27 cellular contexts compared by ENCODE assay signal in the genomic region with DNA sequence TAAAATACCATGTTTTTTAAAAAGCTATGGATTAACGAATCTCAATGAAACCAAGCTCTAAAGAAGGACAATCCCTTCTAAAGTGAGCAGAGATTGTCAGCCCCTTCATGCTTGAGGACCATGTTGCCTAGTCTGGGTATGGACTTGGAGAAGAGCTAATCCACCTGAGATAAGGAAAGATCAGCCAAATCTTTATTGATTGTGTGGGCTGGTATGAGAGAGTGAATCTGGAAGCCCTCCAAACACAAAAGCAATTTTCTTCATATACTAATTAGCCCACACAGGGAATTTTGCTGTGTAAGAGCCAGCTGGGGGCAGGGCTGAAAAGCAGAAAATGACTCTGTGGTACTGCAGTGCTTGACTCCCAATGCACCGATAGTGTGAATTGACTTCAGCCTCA. TPM values are rescaled to one million over a fixed set of nuclear protein-coding genes. Genes with fewer than 3 reads are reported as not detected.
DNase-seq lines count a peak whose midpoint lies in the region; ATAC-seq and TF ChIP-seq lines count a peak whose summit lies in the region.
"Had no signal": no experiment of that assay in that cellular context is flagged by ENCODE, and none has a peak within 500 bp of the region (broad histone marks: within the 10 kb centered on the region; RNA-seq: fewer than 3 reads in every experiment).

No MANE protein-coding gene starts in this region.

- H3K36me3 ChIP-seq in heart left ventricle, result peaks cover 0 to 60% (median 16%) of the 10 kb centered on the region in 9 donors
- H3K36me3 ChIP-seq: MG63 had no signal

- no peaks in the 10 kb centered on the region for H3K36me3 Mint-ChIP-seq in activated CD4-positive, alpha-beta T cell treated with anti-CD3 and anti-CD28 coated beads, Interleukin-2, amount 10 ng/mL, durations not matched to agents 24 days and 14 days (ENCODE audit: low read depth)
- H3K36me3 Mint-ChIP-seq: CD8-positive, alpha-beta T cell had no signal

- 85 to 94% (median 90%) methylated on average over 2 of the region's 2 CpGs for WGBS in heart left ventricle, 4 donors

- H3K27ac ChIP-seq in heart left ventricle, result no peak overlapping the region
- H3K27ac ChIP-seq: 22Rv1, C4-2B, GM23248, RWPE1 had no signal

- DNase-seq in NCI-H2107 treated with DMSO at 0.1 percent for 48 hours (lab: John Stamatoyannopoulos, UW; ENCODE audit: unreplicated experiment) (peak; percentile 12), NCI-H2107 (lab: John Stamatoyannopoulos, UW) (no peak), DMS79 treated with DMSO at 0.1 percent for 48 hours (lab: John Stamatoyannopoulos, UW) (peak; percentile 80), NCI-H2029 treated with DMSO at 0.1 percent for 48 hours (lab: John Stamatoyannopoulos, UW) (peak; percentile 32), left lobe of liver (ENCODE audit: low spot score) (no peak), amniotic stem cell (lab: John Stamatoyannopoulos, UW) (no peak), heart left ventricle (no peak)
- no peak for DNase-seq in activated CD4-positive, alpha-beta T cell treated with anti-CD3 and anti-CD28 coated beads, Interleukin-2, amount 10 ng/mL, durations not matched to agents 24 days and 14 days
- DNase-seq: CD8-positive, alpha-beta T cell; DMS153; GM23248; H7; IMR-90; KG1; MG63; NCI-H1436; NCI-H187; NCI-H2171; NCI-H345; NCI-H524; NCI-H748 treated with DMSO at 0.1 percent for 48 hours; SHP77; T-cell had no signal

- TF ChIP-seq POLR2A in heart left ventricle (IDR thresholded peaks at IDR 0.05), result no peak

- H3K4me1 Mint-ChIP-seq in activated CD4-positive, alpha-beta T cell treated with anti-CD3 and anti-CD28 coated beads, Interleukin-2, amount 10 ng/mL, durations not matched to agents 24 days and 14 days, result no peaks in the 10 kb centered on the region
- H3K4me1 Mint-ChIP-seq: B cell, T-cell had no signal

- intact Hi-C loops in activated CD4-positive, alpha-beta T cell treated with anti-CD3 and anti-CD28 coated beads, Interleukin-2, amount 10 ng/mL, durations not matched to agents 24 days and 14 days (cut with micrococcal nuclease), result no loop called here
- intact Hi-C loops in heart left ventricle (cut with DNase I), result loop anchor here in 1 of 10 donors (5.0 kb wide), 1 partner anchor 377 kb away; no protein-coding TSS in a partner anchor

- H3K27me3 ChIP-seq in heart left ventricle, result peaks cover 0 to 24% (median 0%) of the 10 kb centered on the region in 9 donors
- H3K27me3 ChIP-seq: MG63 had no signal

- peaks cover 0 to 23% (median 9%) of the 10 kb centered on the region in 12 donors for H3K9me3 ChIP-seq in heart left ventricle
- H3K9me3 ChIP-seq: MG63 had no signal

- H3K9me3 Mint-ChIP-seq in activated CD4-positive, alpha-beta T cell treated with anti-CD3 and anti-CD28 coated beads, Interleukin-2, amount 10 ng/mL, durations not matched to agents 24 days and 14 days, result peaks cover 8% of the 10 kb centered on the region

- H3K27me3 Mint-ChIP-seq in activated CD4-positive, alpha-beta T cell treated with anti-CD3 and anti-CD28 coated beads, Interleukin-2, amount 10 ng/mL, durations not matched to agents 24 days and 14 days, result peaks cover 14% of the 10 kb centered on the region

- no peak for TF ChIP-seq CTCF in heart left ventricle (IDR thresholded peaks at IDR 0.05)

- no peak overlapping the region for H3K27ac Mint-ChIP-seq in activated CD4-positive, alpha-beta T cell treated with anti-CD3 and anti-CD28 coated beads, Interleukin-2, amount 10 ng/mL, durations not matched to agents 24 days and 14 days
- H3K27ac Mint-ChIP-seq: B cell; CD8-positive, alpha-beta T cell; T-cell had no signal

- peak; percentile 73 for ATAC-seq in left lobe of liver
- no peak for ATAC-seq in heart left ventricle
- ATAC-seq: CD8-positive, alpha-beta T cell; T-cell had no signal

- peaks cover 0 to 7% (median 0%) of the 10 kb centered on the region in 12 donors for H3K4me1 ChIP-seq in heart left ventricle

- no peak overlapping the region for H3K4me3 ChIP-seq in heart left ventricle
- H3K4me3 ChIP-seq: GM23248, MG63 had no signal

- H3K4me3 Mint-ChIP-seq in activated CD4-positive, alpha-beta T cell treated with anti-CD3 and anti-CD28 coated beads, Interleukin-2, amount 10 ng/mL, durations not matched to agents 24 days and 14 days, result no peak overlapping the region
- H3K4me3 Mint-ChIP-seq: B cell; CD8-positive, alpha-beta T cell; T-cell had no signal

RNA-seq across cellular contexts. Expression of a gene that starts 47.4 kb away (rescaled TPM):
- total RNA-seq in left lobe of liver (35.2 TPM), heart left ventricle (10 to 100 TPM; 21.6 to 57.9 (median 33.3) TPM)
- total RNA-seq in activated CD4-positive, alpha-beta T cell treated with anti-CD3 and anti-CD28 coated beads, Interleukin-2, amount 10 ng/mL, durations not matched to agents 24 days and 14 days, result 74.4 and 77.0 TPM in 2 replicates
- 10 to 100 TPM in 1 of 2 donors, 1 to 10 TPM in 1; 5.4 to 10.5 TPM for polyA plus RNA-seq in heart left ventricle

Comparison
In these comparisons a context has a peak if more than half of its experiments do, and no peak if none do; other contexts are left out.
1. DNase-seq: peak in NCI-H2107 treated with DMSO at 0.1 percent for 48 hours (single experiment), DMS79 treated with DMSO at 0.1 percent for 48 hours (single experiment) and NCI-H2029 treated with DMSO at 0.1 percent for 48 hours (single experiment); none in NCI-H2107 (single experiment), left lobe of liver (single experiment), activated CD4-positive, alpha-beta T cell treated with anti-CD3 and anti-CD28 coated beads, Interleukin-2, amount 10 ng/mL, durations not matched to agents 24 days and 14 days (single experiment), amniotic stem cell (single experiment) and heart left ventricle (0 of 5).